14 cellular contexts compared by ENCODE assay signal in genomic region chr11:32225491-32226285, GRCh38.
DNase-seq lines count a peak whose midpoint lies in the region; ATAC-seq and TF ChIP-seq lines count a peak whose summit lies in the region.
"Had no signal": no experiment of that assay in that cellular context is flagged by ENCODE, and none has a peak within 500 bp of the region (broad histone marks: within the 10 kb centered on the region; RNA-seq: fewer than 3 reads in every experiment).

No MANE protein-coding gene starts in this region.

- H3F3A ChIP-seq in SK-N-SH (replicated peaks; ENCODE audit: insufficient read depth): no peaks in the 10 kb centered on the region
- no peaks in the 10 kb centered on the region for H3F3A ChIP-seq in GM23338 (replicated peaks; ENCODE audit: low read depth)

- H3K4me1 Mint-ChIP-seq in GM23338: peaks cover 4% of the 10 kb centered on the region; the same call in 1 of the 3 replicates
- H3K4me1 Mint-ChIP-seq in activated CD4-positive, alpha-beta memory T cell treated with anti-CD3 and anti-CD28 coated beads, Interleukin-2, amount 10 ng/mL, durations not matched to agents 7 days and 5 days: no peaks in the 10 kb centered on the region

- H3K79me2 ChIP-seq in SK-N-SH (ENCODE audit: insufficient read depth) (no peaks in the 10 kb centered on the region), GM23338 (replicated peaks; ENCODE audit: insufficient read depth) (no peaks in the 10 kb centered on the region)

- peak; percentile 58 for DNase-seq in COR-L47 (lab: John Stamatoyannopoulos, UW)
- peak; percentile 95 for DNase-seq in NCI-H1105 treated with DMSO at 0.1 percent for 48 hours (lab: John Stamatoyannopoulos, UW)
- DNase-seq in NCI-H524 treated with DMSO at 0.1 percent for 48 hours (lab: John Stamatoyannopoulos, UW): peak; percentile 88
- DNase-seq in SK-N-SH: peak; percentile 14
- no peak for DNase-seq in brain microvascular endothelial cell
- no peak for DNase-seq in GM23338 (ENCODE audit: low spot score)
- DNase-seq in stimulated activated CD8-positive, alpha-beta memory T cell treated with anti-CD3 and anti-CD28 coated beads, Interleukin-4, amount 100 ng/mL, for 48 hours: no peak
- DNase-seq in activated CD4-positive, alpha-beta memory T cell treated with anti-CD3 and anti-CD28 coated beads, Interleukin-2, amount 10 ng/mL, durations not matched to agents 7 days and 5 days: no peak
- DNase-seq: Caco-2, NCI-H446 treated with DMSO at 0.1 percent for 48 hours, PC-3 had no signal

- H3K36me3 ChIP-seq in SK-N-SH (replicated peaks in 1 of 2; ENCODE audit: control insufficient read depth in 1 of 2, insufficient read depth in 2 of 2, low read length in 1 of 2) (no peaks in the 10 kb centered on the region), brain microvascular endothelial cell (replicated peaks) (no peaks in the 10 kb centered on the region), GM23338 (ENCODE audit: insufficient read depth) (no peaks in the 10 kb centered on the region)

- no peak overlapping the region for H3K9ac ChIP-seq in SK-N-SH

- H3K27me3 Mint-ChIP-seq in GM23338 (ENCODE audit: insufficient read depth, low read depth, poor library complexity): no peaks in the 10 kb centered on the region
- H3K27me3 Mint-ChIP-seq in activated CD4-positive, alpha-beta memory T cell treated with anti-CD3 and anti-CD28 coated beads, Interleukin-2, amount 10 ng/mL, durations not matched to agents 7 days and 5 days: no peaks in the 10 kb centered on the region

- H3K27ac Mint-ChIP-seq in GM23338: no peak overlapping the region
- H3K27ac Mint-ChIP-seq in activated CD4-positive, alpha-beta memory T cell treated with anti-CD3 and anti-CD28 coated beads, Interleukin-2, amount 10 ng/mL, durations not matched to agents 7 days and 5 days: no peak overlapping the region

- in situ Hi-C loops in brain microvascular endothelial cell (cut with HindIII; ENCODE audit: low pct_ligation_motif_present, low sequenced_read_pairs): no loop called here

- no peaks in the 10 kb centered on the region for H4K20me1 ChIP-seq in SK-N-SH (ENCODE audit: insufficient read depth)
- H4K20me1 ChIP-seq in GM23338 (replicated peaks; ENCODE audit: insufficient read depth): no peaks in the 10 kb centered on the region

- H2AFZ ChIP-seq in SK-N-SH (ENCODE audit: low read depth): no peak overlapping the region
- H2AFZ ChIP-seq in GM23338: no peak overlapping the region

- 18% methylated on average over 12 of the region's 14 CpGs for whole genome bisulfite sequencing in SK-N-SH (ENCODE audit: low lambda C conversion rate)

- H3K9me2 ChIP-seq in SK-N-SH (no peaks in the 10 kb centered on the region), GM23338 (ENCODE audit: insufficient read depth) (no peaks in the 10 kb centered on the region; the same call in 1 of the 2 replicates)

- H3K27ac ChIP-seq in SK-N-SH (ENCODE audit: low read depth in 2 of 2, low read length in 1 of 2) (no peak overlapping the region), brain microvascular endothelial cell (no peak overlapping the region), GM23338 (ENCODE audit: low read depth) (no peak overlapping the region)
- H3K27ac ChIP-seq: C4-2B, SK-N-MC had no signal

- H3K4me3 ChIP-seq in SK-N-SH (ENCODE audit: low read depth in 2 of 2, low read length in 1 of 2) (no peak overlapping the region), brain microvascular endothelial cell (ENCODE audit: low read depth, low read length) (no peak overlapping the region), GM23338 (no peak overlapping the region)
- H3K4me3 ChIP-seq: K562, SK-N-MC had no signal

- H3K9me3 ChIP-seq in SK-N-SH: no peaks in the 10 kb centered on the region
- H3K9me3 ChIP-seq: Caco-2 had no signal

- CTCF ChIA-PET in SK-N-SH (lab: Yijun Ruan, JAX): no interaction called here
- CTCF ChIA-PET in activated CD4-positive, alpha-beta memory T cell treated with anti-CD3 and anti-CD28 coated beads, Interleukin-2, amount 10 ng/mL, durations not matched to agents 7 days and 5 days (lab: Charles Lee): no interaction called here

- no peaks in the 10 kb centered on the region for H3K36me3 Mint-ChIP-seq in GM23338 (ENCODE audit: low read depth)
- H3K36me3 Mint-ChIP-seq in activated CD4-positive, alpha-beta memory T cell treated with anti-CD3 and anti-CD28 coated beads, Interleukin-2, amount 10 ng/mL, durations not matched to agents 7 days and 5 days (ENCODE audit: low read depth): no peaks in the 10 kb centered on the region

- POLR2A ChIA-PET in SK-N-SH (lab: Yijun Ruan, JAX): no interaction called here
- POLR2A ChIA-PET in activated CD4-positive, alpha-beta memory T cell treated with anti-CD3 and anti-CD28 coated beads, Interleukin-2, amount 10 ng/mL, durations not matched to agents 7 days and 5 days (lab: Charles Lee): no interaction called here

- no peak for TF ChIP-seq RAD21 in SK-N-SH (IDR thresholded peaks at IDR 0.05; ENCODE audit: low read length)

- no peaks in the 10 kb centered on the region for H3K9me3 Mint-ChIP-seq in GM23338
- H3K9me3 Mint-ChIP-seq in activated CD4-positive, alpha-beta memory T cell treated with anti-CD3 and anti-CD28 coated beads, Interleukin-2, amount 10 ng/mL, durations not matched to agents 7 days and 5 days: no peaks in the 10 kb centered on the region

- no peak overlapping the region for H3K4me2 ChIP-seq in SK-N-SH
- no peak overlapping the region for H3K4me2 ChIP-seq in GM23338

- H3K4me1 ChIP-seq in SK-N-SH (ENCODE audit: control insufficient read depth in 1 of 2, insufficient read depth in 2 of 2, low read depth in 1 of 2, low read length in 1 of 2): peaks cover 0 to 2% of the 10 kb centered on the region in 2 experiments; a peak in 2 of 4 replicates
- H3K4me1 ChIP-seq in GM23338 (ENCODE audit: insufficient read depth): no peaks in the 10 kb centered on the region
- H3K4me1 ChIP-seq: Caco-2 had no signal

- H3K27me3 ChIP-seq in SK-N-SH (ENCODE audit: insufficient read depth): peaks cover 10% of the 10 kb centered on the region; the same call in 1 of the 2 replicates
- no peaks in the 10 kb centered on the region for H3K27me3 ChIP-seq in brain microvascular endothelial cell (replicated peaks)
- H3K27me3 ChIP-seq in GM23338 (ENCODE audit: insufficient read depth): no peaks in the 10 kb centered on the region

- no peak for ATAC-seq in GM23338
- ATAC-seq: K562, PC-3 had no signal

- TF ChIP-seq CTCF in SK-N-SH (IDR thresholded peaks at IDR 0.05): no peak
- TF ChIP-seq CTCF in brain microvascular endothelial cell (IDR thresholded peaks at IDR 0.05; ENCODE audit: low read depth, low read length, missing control alignments): no peak
- no peak for TF ChIP-seq CTCF in GM23338 (conservative IDR thresholded peaks at IDR 0.05; ENCODE audit: low read depth in 2 of 2)

- no peak overlapping the region for H3K4me3 Mint-ChIP-seq in GM23338
- H3K4me3 Mint-ChIP-seq in activated CD4-positive, alpha-beta memory T cell treated with anti-CD3 and anti-CD28 coated beads, Interleukin-2, amount 10 ng/mL, durations not matched to agents 7 days and 5 days: no peak overlapping the region

- no peak for TF ChIP-seq EP300 in SK-N-SH (IDR thresholded peaks at IDR 0.05; ENCODE audit: borderline replicate concordance in 1 of 2, low read depth in 1 of 2, low read length in 1 of 2)

TF ChIP-seq in SK-N-SH, 30 proteins besides CTCF, POLR2A, EP300 and RAD21:
- TF ChIP-seq TAF1 (IDR thresholded peaks at IDR 0.05; ENCODE audit: borderline replicate concordance, low read depth, low read length) (no peak), POLR2AphosphoS5 (IDR thresholded peaks at IDR 0.05; ENCODE audit: low read depth, low read length) (no peak), NRF1 (IDR thresholded peaks at IDR 0.05; ENCODE audit: low read depth, low read length) (no peak), MEF2A (IDR thresholded peaks at IDR 0.05; ENCODE audit: borderline replicate concordance, low read depth) (no peak), JUND (IDR thresholded peaks at IDR 0.05) (no peak), SIN3A (IDR thresholded peaks at IDR 0.05; ENCODE audit: borderline replicate concordance, low read depth, low read length) (no peak), RCOR1 (IDR thresholded peaks at IDR 0.05; ENCODE audit: low read length) (peak; percentile 58; the same call in 1 of the 2 replicates), TEAD4 (IDR thresholded peaks at IDR 0.05; ENCODE audit: borderline replicate concordance, insufficient read depth) (no peak)
- TF ChIP-seq, protein P1, sequence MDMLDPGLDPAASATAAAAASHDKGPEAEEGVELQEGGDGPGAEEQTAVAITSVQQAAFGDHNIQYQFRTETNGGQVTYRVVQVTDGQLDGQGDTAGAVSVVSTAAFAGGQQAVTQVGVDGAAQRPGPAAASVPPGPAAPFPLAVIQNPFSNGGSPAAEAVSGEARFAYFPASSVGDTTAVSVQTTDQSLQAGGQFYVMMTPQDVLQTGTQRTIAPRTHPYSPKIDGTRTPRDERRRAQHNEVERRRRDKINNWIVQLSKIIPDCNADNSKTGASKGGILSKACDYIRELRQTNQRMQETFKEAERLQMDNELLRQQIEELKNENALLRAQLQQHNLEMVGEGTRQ (IDR thresholded peaks at IDR 0.05; ENCODE audit: borderline replicate concordance, low read depth, low read length): no peak

TF ChIP-seq in GM23338, 12 proteins besides CTCF, POLR2A, EP300 and RAD21 (continues in another document):
- no peak for TF ChIP-seq ZNF114 (CRISPR knock-in tag; IDR thresholded peaks at IDR 0.05)
- no peak for TF ChIP-seq CREB1 (CRISPR knock-in tag; IDR thresholded peaks at IDR 0.05; ENCODE audit: low read depth)
- TF ChIP-seq NANOG (IDR thresholded peaks at IDR 0.05; ENCODE audit: borderline replicate concordance): no peak
- TF ChIP-seq ETS1 (IDR thresholded peaks at IDR 0.05): no peak

Comparison
In these comparisons a context has a peak if more than half of its experiments do, and no peak if none do; other contexts are left out.
1. DNase-seq: peak in COR-L47 (single experiment), NCI-H1105 treated with DMSO at 0.1 percent for 48 hours (single experiment), NCI-H524 treated with DMSO at 0.1 percent for 48 hours (single experiment) and SK-N-SH (single experiment); none in brain microvascular endothelial cell (single experiment), GM23338 (single experiment), stimulated activated CD8-positive, alpha-beta memory T cell treated with anti-CD3 and anti-CD28 coated beads, Interleukin-4, amount 100 ng/mL, for 48 hours (single experiment) and activated CD4-positive, alpha-beta memory T cell treated with anti-CD3 and anti-CD28 coated beads, Interleukin-2, amount 10 ng/mL, durations not matched to agents 7 days and 5 days (single experiment).